11 cellular contexts compared by ENCODE assay signal in genomic region chr1:46595127-46595526, GRCh38. TPM values are rescaled to one million over a fixed set of nuclear protein-coding genes. Genes with fewer than 3 reads are reported as not detected.
A peak's percentile ranks its signal among the peaks of the same experiment; 100 is the strongest.
DNase-seq lines count a peak whose midpoint lies in the region; ATAC-seq and TF ChIP-seq lines count a peak whose summit lies in the region.
"Had no signal": no experiment of that assay in that cellular context is flagged by ENCODE, and none has a peak within 500 bp of the region (broad histone marks: within the 10 kb centered on the region; RNA-seq: fewer than 3 reads in every experiment).

No MANE protein-coding gene starts in this region.

- no peak overlapping the region for H3K9ac ChIP-seq in subcutaneous abdominal adipose tissue (ENCODE audit: low read length in 5 of 5)

- peak overlapping the region; percentile 17 to 57 for H3K27ac ChIP-seq in right atrium auricular region
- H3K27ac ChIP-seq in subcutaneous abdominal adipose tissue (ENCODE audit: low read depth, low read length), result peak overlapping the region; percentile 66

- H3K27me3 Mint-ChIP-seq in activated CD4-positive, alpha-beta T cell treated with anti-CD3 and anti-CD28 coated beads, Interleukin-2, amount 10 ng/mL, durations not matched to agents 7 days and 5 days, result no peaks in the 10 kb centered on the region

- peak; percentile 34 for DNase-seq in activated CD4-positive, alpha-beta T cell treated with anti-CD3 and anti-CD28 coated beads, Interleukin-2, amount 10 ng/mL, durations not matched to agents 7 days and 5 days
- no peak for DNase-seq in activated CD4-positive, alpha-beta T cell treated with anti-CD3 and anti-CD28 coated beads, Interleukin-2, amount 50 U/mL, for 1 hour
- peak; percentile 59 for DNase-seq in UCSD-AML1 (lab: John Stamatoyannopoulos, UW; ENCODE audit: unreplicated experiment)
- peak; percentile 86 for DNase-seq in right atrium auricular region (ENCODE audit: low spot score)
- no peak for DNase-seq in GM10266 (ENCODE audit: extremely low spot score)
- DNase-seq: IMR-90, NCI-H446 treated with DMSO at 0.1 percent for 48 hours had no signal

- POLR2A ChIA-PET in activated CD4-positive, alpha-beta T cell treated with anti-CD3 and anti-CD28 coated beads, Interleukin-2, amount 10 ng/mL, durations not matched to agents 7 days and 5 days (lab: Charles Lee), result no interaction called here

- H3K36me3 Mint-ChIP-seq in activated CD4-positive, alpha-beta T cell treated with anti-CD3 and anti-CD28 coated beads, Interleukin-2, amount 10 ng/mL, durations not matched to agents 7 days and 5 days (ENCODE audit: low read depth), result peaks cover 55% of the 10 kb centered on the region

- H3K27ac Mint-ChIP-seq in activated CD4-positive, alpha-beta T cell treated with anti-CD3 and anti-CD28 coated beads, Interleukin-2, amount 10 ng/mL, durations not matched to agents 7 days and 5 days, result peak overlapping the region; percentile 21

- H3K9me3 ChIP-seq in right atrium auricular region (no peaks in the 10 kb centered on the region), subcutaneous abdominal adipose tissue (ENCODE audit: control insufficient read depth in 5 of 5, low read length in 5 of 5) (no peaks in the 10 kb centered on the region)

- ATAC-seq in HG03097 (IDR thresholded peaks at IDR 0.05; ENCODE audit: low FRiP score, unreplicated experiment) (no peak), GM21529 (IDR thresholded peaks at IDR 0.05; ENCODE audit: unreplicated experiment) (no peak)

- no peak for TF ChIP-seq CTCF in right atrium auricular region (IDR thresholded peaks at IDR 0.05)
- no peak for TF ChIP-seq CTCF in GM10266 (IDR thresholded peaks at IDR 0.05; ENCODE audit: control insufficient read depth, insufficient read depth, low read depth, missing control alignments)

- H3K36me3 ChIP-seq in right atrium auricular region (peaks cover 37% of the 10 kb centered on the region), subcutaneous abdominal adipose tissue (ENCODE audit: control insufficient read depth in 5 of 5, insufficient read depth in 5 of 5, low read length in 5 of 5) (peaks cover 9 to 43% (median 34%) of the 10 kb centered on the region in 5 donors)

- peak overlapping the region; percentile 9 for H3K4me3 Mint-ChIP-seq in activated CD4-positive, alpha-beta T cell treated with anti-CD3 and anti-CD28 coated beads, Interleukin-2, amount 10 ng/mL, durations not matched to agents 7 days and 5 days

- no peaks in the 10 kb centered on the region for H3K9me3 Mint-ChIP-seq in activated CD4-positive, alpha-beta T cell treated with anti-CD3 and anti-CD28 coated beads, Interleukin-2, amount 10 ng/mL, durations not matched to agents 7 days and 5 days

- H3K4me1 ChIP-seq in right atrium auricular region (peaks cover 0 to 26% of the 10 kb centered on the region in 2 donors), subcutaneous abdominal adipose tissue (ENCODE audit: control insufficient read depth in 5 of 5, insufficient read depth in 5 of 5, low read length in 5 of 5) (peaks cover 0 to 46% (median 29%) of the 10 kb centered on the region in 5 donors)

- no peaks in the 10 kb centered on the region for H3K27me3 ChIP-seq in right atrium auricular region
- no peaks in the 10 kb centered on the region for H3K27me3 ChIP-seq in subcutaneous abdominal adipose tissue (ENCODE audit: control insufficient read depth in 5 of 5, insufficient read depth in 4 of 5, low read length in 5 of 5)

- no peak overlapping the region for H3K4me3 ChIP-seq in right atrium auricular region
- H3K4me3 ChIP-seq in subcutaneous abdominal adipose tissue (ENCODE audit: low read depth in 1 of 5, low read length in 5 of 5), result no peak overlapping the region

- H3K4me1 Mint-ChIP-seq in activated CD4-positive, alpha-beta T cell treated with anti-CD3 and anti-CD28 coated beads, Interleukin-2, amount 10 ng/mL, durations not matched to agents 7 days and 5 days, result peaks cover 70% of the 10 kb centered on the region

- CTCF ChIA-PET in activated CD4-positive, alpha-beta T cell treated with anti-CD3 and anti-CD28 coated beads, Interleukin-2, amount 10 ng/mL, durations not matched to agents 7 days and 5 days (lab: Charles Lee), result interaction anchor here (1.3 to 3.0 kb wide), 4 partner anchors 8 to 137 kb away, joined by 3 to 13 read pairs (median 8); partner anchors contain the start of gene MKNK1

RNA-seq across cellular contexts. Expression of gene MKNK1, which starts 8.9 kb away (rescaled TPM):
- 10 to 100 TPM; 58.2 to 63.3 TPM for total RNA-seq in activated CD4-positive, alpha-beta T cell treated with anti-CD3 and anti-CD28 coated beads, Interleukin-2, amount 10 ng/mL, durations not matched to agents 7 days and 5 days
- 10 to 100 TPM; 22.1 to 25.0 TPM for total RNA-seq in right atrium auricular region

RNA-seq across cellular contexts. Expression of gene MOB3C, which starts 21.5 kb away (rescaled TPM):
- 10 to 100 TPM; 19.5 to 21.4 TPM for total RNA-seq in activated CD4-positive, alpha-beta T cell treated with anti-CD3 and anti-CD28 coated beads, Interleukin-2, amount 10 ng/mL, durations not matched to agents 7 days and 5 days
- total RNA-seq in right atrium auricular region, result 10 to 100 TPM in 1 of 2 donors, 1 to 10 TPM in 1; 7.9 to 14.5 TPM

RNA-seq across cellular contexts. Expression of gene KNCN, which starts 43.7 kb away (rescaled TPM):
- total RNA-seq in activated CD4-positive, alpha-beta T cell treated with anti-CD3 and anti-CD28 coated beads, Interleukin-2, amount 10 ng/mL, durations not matched to agents 7 days and 5 days, result not detected
- not detected for total RNA-seq in right atrium auricular region
- total RNA-seq: cerebellum, IMR-90 had no signal

Comparison
In these comparisons a context has a peak if more than half of its experiments do, and no peak if none do; other contexts are left out.
1. DNase-seq: peak in activated CD4-positive, alpha-beta T cell treated with anti-CD3 and anti-CD28 coated beads, Interleukin-2, amount 10 ng/mL, durations not matched to agents 7 days and 5 days (single experiment), UCSD-AML1 (single experiment) and right atrium auricular region (single experiment); none in activated CD4-positive, alpha-beta T cell treated with anti-CD3 and anti-CD28 coated beads, Interleukin-2, amount 50 U/mL, for 1 hour (single experiment) and GM10266 (single experiment).